In genomic region chr15:26177816-26178215, GRCh38 we compare ENCODE assay signal across 32 cellular contexts.
"Had no signal": no experiment of that assay in that cellular context is flagged by ENCODE, and none has a peak within 500 bp of the region (broad histone marks: within the 10 kb centered on the region; RNA-seq: fewer than 3 reads in every experiment).

No MANE protein-coding gene starts in this region.

- H3K27ac Mint-ChIP-seq: activated CD4-positive, alpha-beta T cell treated with anti-CD3 and anti-CD28 coated beads, Interleukin-2, amount 10 ng/mL, durations not matched to agents 24 days and 14 days; activated CD8-positive, alpha-beta T cell treated with anti-CD3 and anti-CD28 coated beads for 36 hours; activated naive CD8-positive, alpha-beta T cell treated with anti-CD3 and anti-CD28 coated beads for 36 hours; activated T-cell treated with anti-CD3 and anti-CD28 coated beads, Interleukin-2, amount 50 U/mL, for 72 hours; activated T-helper 17 cell treated with anti-CD3 and anti-CD28 coated beads, Interleukin-2, amount 50 U/mL, for 72 hours; T-helper 1 cell treated with Interleukin-12 subunit alpha and Interleukin-12 subunit beta and Interleukin-4 antibody, amounts not matched to agents 30 μg/mL and 1 μg/mL, for 36 hours; T-helper 2 cell treated with Interferon-gamma antibody and Interleukin-4, amounts not matched to agents 5 μg/mL and 100 μg/mL, for 36 hours had no signal

- H3K9ac ChIP-seq: SK-N-SH had no signal

- H3K27me3 Mint-ChIP-seq: activated CD4-positive, alpha-beta T cell treated with anti-CD3 and anti-CD28 coated beads, Interleukin-2, amount 10 ng/mL, durations not matched to agents 24 days and 14 days; activated CD8-positive, alpha-beta T cell treated with anti-CD3 and anti-CD28 coated beads for 36 hours; activated T-helper 17 cell treated with anti-CD3 and anti-CD28 coated beads, Interleukin-2, amount 50 U/mL, for 72 hours had no signal

- H3K36me3 ChIP-seq: brain microvascular endothelial cell, Peyer's patch, SJSA1 had no signal

- H3K27me3 ChIP-seq: brain microvascular endothelial cell, Peyer's patch, SJSA1 had no signal

- H3K4me1 ChIP-seq: Peyer's patch, SJSA1 had no signal

- H3K4me3 Mint-ChIP-seq: activated CD4-positive, alpha-beta T cell treated with anti-CD3 and anti-CD28 coated beads, Interleukin-2, amount 10 ng/mL, durations not matched to agents 24 days and 14 days; activated CD8-positive, alpha-beta T cell treated with anti-CD3 and anti-CD28 coated beads for 36 hours; activated naive CD8-positive, alpha-beta T cell treated with anti-CD3 and anti-CD28 coated beads for 36 hours; activated T-cell treated with anti-CD3 and anti-CD28 coated beads, Interleukin-2, amount 50 U/mL, for 72 hours; activated T-helper 17 cell treated with anti-CD3 and anti-CD28 coated beads, Interleukin-2, amount 50 U/mL, for 72 hours; T-helper 1 cell treated with Interleukin-12 subunit alpha and Interleukin-12 subunit beta and Interleukin-4 antibody, amounts not matched to agents 30 μg/mL and 1 μg/mL, for 36 hours; T-helper 2 cell treated with Interferon-gamma antibody and Interleukin-4, amounts not matched to agents 5 μg/mL and 100 μg/mL, for 36 hours had no signal

- H3K9me3 ChIP-seq: Peyer's patch, SJSA1, SK-N-SH had no signal

- H3K9me3 Mint-ChIP-seq: activated CD4-positive, alpha-beta T cell treated with anti-CD3 and anti-CD28 coated beads, Interleukin-2, amount 10 ng/mL, durations not matched to agents 24 days and 14 days; activated CD8-positive, alpha-beta T cell treated with anti-CD3 and anti-CD28 coated beads for 36 hours; activated naive CD8-positive, alpha-beta T cell treated with anti-CD3 and anti-CD28 coated beads for 36 hours; activated T-cell treated with anti-CD3 and anti-CD28 coated beads, Interleukin-2, amount 50 U/mL, for 72 hours; activated T-helper 17 cell treated with anti-CD3 and anti-CD28 coated beads, Interleukin-2, amount 50 U/mL, for 72 hours; T-helper 1 cell treated with Interleukin-12 subunit alpha and Interleukin-12 subunit beta and Interleukin-4 antibody, amounts not matched to agents 30 μg/mL and 1 μg/mL, for 36 hours; T-helper 2 cell treated with Interferon-gamma antibody and Interleukin-4, amounts not matched to agents 5 μg/mL and 100 μg/mL, for 36 hours had no signal

- H3K27ac ChIP-seq: brain microvascular endothelial cell, Peyer's patch, SJSA1 had no signal

- H3K4me1 Mint-ChIP-seq: activated CD4-positive, alpha-beta T cell treated with anti-CD3 and anti-CD28 coated beads, Interleukin-2, amount 10 ng/mL, durations not matched to agents 24 days and 14 days; activated naive CD8-positive, alpha-beta T cell treated with anti-CD3 and anti-CD28 coated beads for 36 hours; activated T-helper 17 cell treated with anti-CD3 and anti-CD28 coated beads, Interleukin-2, amount 50 U/mL, for 72 hours had no signal

- DNase-seq: activated CD4-positive, alpha-beta T cell treated with anti-CD3 and anti-CD28 coated beads, Interleukin-2, amount 10 ng/mL, durations not matched to agents 24 days and 14 days; activated CD4-positive, alpha-beta T cell treated with anti-CD3 and anti-CD28 coated beads, Interleukin-2, amount 50 U/mL, for 4 hours; activated CD8-positive, alpha-beta T cell treated with anti-CD3 and anti-CD28 coated beads for 36 hours; activated effector memory CD4-positive, alpha-beta T cell treated with anti-CD3 and anti-CD28 coated beads, Interleukin-2, amount 50 U/mL, for 16 hours; activated naive CD4-positive, alpha-beta T cell; activated naive CD4-positive, alpha-beta T cell treated with anti-CD3 and anti-CD28 coated beads, Interleukin-2, amount 50 U/mL, for 16 hours; activated naive CD8-positive, alpha-beta T cell treated with anti-CD3 and anti-CD28 coated beads for 36 hours; activated T-cell treated with anti-CD3 and anti-CD28 coated beads, Interleukin-2, amount 50 U/mL, for 1 hour; activated T-cell treated with anti-CD3 and anti-CD28 coated beads, Interleukin-2, amount 50 U/mL, for 72 hours; amniotic stem cell; aorta; brain microvascular endothelial cell; central memory CD4-positive, alpha-beta T cell; NCI-H1105 treated with DMSO at 0.1 percent for 48 hours; NCI-H1436; NCI-H1694 treated with DMSO at 0.1 percent for 48 hours; NCI-H2029; NCI-H2107; NCI-H345; NCI-H524 treated with DMSO at 0.1 percent for 48 hours; NCI-H82; NK-92 treated with Interleukin-12 subunit alpha and Interleukin-12 subunit beta, amount 100 ng/mL, for 24 hours; PC-3; Peyer's patch; RPMI8226; SHP77 treated with DMSO at 0.1 percent for 48 hours; SK-N-SH had no signal

- H3K4me2 ChIP-seq: SK-N-SH had no signal

- H3K36me3 Mint-ChIP-seq: activated naive CD8-positive, alpha-beta T cell treated with anti-CD3 and anti-CD28 coated beads for 36 hours had no signal

- H3K4me3 ChIP-seq: K562, Peyer's patch, SJSA1 had no signal
